In the genomic region with DNA sequence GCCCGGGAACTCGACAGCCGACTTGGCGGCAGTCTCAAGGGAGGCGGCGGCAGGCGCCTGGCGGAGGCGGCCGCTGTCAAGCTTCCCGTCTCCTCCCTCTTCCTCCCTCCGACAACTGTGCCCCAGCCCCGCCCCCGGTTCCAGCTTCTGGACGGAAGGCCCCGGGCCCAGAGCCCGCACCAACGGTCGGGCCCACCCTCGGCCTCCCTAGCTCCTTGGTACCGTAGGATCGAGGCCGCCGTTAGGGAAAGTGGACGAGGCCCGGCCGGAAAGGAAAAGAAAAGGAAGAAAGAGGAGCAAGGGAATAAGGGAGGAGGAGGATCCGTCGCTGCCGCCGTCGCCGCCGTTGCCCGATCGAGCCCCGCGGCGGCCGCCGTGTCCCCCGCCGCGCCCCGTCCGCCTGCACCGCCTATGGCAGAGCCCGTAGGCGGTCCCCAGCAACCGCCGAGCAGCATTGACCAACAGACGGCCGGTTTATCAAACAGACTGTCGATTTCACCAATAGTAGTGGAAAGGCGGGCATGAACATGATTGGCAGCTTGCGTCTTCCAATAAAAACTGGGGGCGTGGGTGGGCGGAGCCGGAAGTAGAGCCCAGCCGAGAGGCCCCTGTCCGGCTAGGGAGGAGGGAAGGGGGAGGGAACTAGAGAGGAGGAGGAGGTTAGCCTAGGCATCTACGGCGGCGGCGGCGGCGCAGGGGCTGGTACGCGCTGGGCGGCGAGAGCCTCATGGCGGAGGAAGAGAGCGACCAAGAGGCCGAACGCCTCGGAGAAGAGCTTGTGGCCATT, we compare ENCODE assay signal across 1 cellular context.
TF ChIP-seq lines count a peak whose summit lies in the region.

A gene with protein sequence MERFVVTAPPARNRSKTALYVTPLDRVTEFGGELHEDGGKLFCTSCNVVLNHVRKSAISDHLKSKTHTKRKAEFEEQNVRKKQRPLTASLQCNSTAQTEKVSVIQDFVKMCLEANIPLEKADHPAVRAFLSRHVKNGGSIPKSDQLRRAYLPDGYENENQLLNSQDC (minus strand): TSS at position 413 of the 787 bp plus-strand sequence. CDS start 3,029 bp downstream, outside the sequence.
A gene (plus strand): TSS at position 663 of the 787 bp plus-strand sequence. CDS start 65 bp downstream, at position 728.

TF ChIP-seq in HEK293, 187 proteins besides CTCF, POLR2A, EP300 and RAD21 (continued from another document and continues in another):
- TF ChIP-seq, protein P1, sequence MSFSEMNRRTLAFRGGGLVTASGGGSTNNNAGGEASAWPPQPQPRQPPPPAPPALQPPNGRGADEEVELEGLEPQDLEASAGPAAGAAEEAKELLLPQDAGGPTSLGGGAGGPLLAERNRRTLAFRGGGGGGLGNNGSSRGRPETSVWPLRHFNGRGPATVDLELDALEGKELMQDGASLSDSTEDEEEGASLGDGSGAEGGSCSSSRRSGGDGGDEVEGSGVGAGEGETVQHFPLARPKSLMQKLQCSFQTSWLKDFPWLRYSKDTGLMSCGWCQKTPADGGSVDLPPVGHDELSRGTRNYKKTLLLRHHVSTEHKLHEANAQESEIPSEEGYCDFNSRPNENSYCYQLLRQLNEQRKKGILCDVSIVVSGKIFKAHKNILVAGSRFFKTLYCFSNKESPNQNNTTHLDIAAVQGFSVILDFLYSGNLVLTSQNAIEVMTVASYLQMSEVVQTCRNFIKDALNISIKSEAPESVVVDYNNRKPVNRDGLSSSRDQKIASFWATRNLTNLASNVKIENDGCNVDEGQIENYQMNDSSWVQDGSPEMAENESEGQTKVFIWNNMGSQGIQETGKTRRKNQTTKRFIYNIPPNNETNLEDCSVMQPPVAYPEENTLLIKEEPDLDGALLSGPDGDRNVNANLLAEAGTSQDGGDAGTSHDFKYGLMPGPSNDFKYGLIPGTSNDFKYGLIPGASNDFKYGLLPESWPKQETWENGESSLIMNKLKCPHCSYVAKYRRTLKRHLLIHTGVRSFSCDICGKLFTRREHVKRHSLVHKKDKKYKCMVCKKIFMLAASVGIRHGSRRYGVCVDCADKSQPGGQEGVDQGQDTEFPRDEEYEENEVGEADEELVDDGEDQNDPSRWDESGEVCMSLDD (tag by site-specific recombination; IDR thresholded peaks at IDR 0.05) = no peak
- no peak for TF ChIP-seq ZNF350 (tag by site-specific recombination; IDR thresholded peaks at IDR 0.05)
- TF ChIP-seq HOXC10 (CRISPR knock-in tag; IDR thresholded peaks at IDR 0.05) = no peak
- TF ChIP-seq, protein P2, sequence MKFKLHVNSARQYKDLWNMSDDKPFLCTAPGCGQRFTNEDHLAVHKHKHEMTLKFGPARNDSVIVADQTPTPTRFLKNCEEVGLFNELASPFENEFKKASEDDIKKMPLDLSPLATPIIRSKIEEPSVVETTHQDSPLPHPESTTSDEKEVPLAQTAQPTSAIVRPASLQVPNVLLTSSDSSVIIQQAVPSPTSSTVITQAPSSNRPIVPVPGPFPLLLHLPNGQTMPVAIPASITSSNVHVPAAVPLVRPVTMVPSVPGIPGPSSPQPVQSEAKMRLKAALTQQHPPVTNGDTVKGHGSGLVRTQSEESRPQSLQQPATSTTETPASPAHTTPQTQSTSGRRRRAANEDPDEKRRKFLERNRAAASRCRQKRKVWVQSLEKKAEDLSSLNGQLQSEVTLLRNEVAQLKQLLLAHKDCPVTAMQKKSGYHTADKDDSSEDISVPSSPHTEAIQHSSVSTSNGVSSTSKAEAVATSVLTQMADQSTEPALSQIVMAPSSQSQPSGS (tag by site-specific recombination; IDR thresholded peaks at IDR 0.05; ENCODE audit: low read depth) = no peak
- no peak for TF ChIP-seq ZNF114 (tag by site-specific recombination; IDR thresholded peaks at IDR 0.05)
- no peak for TF ChIP-seq SCRT1 (tag by site-specific recombination; IDR thresholded peaks at IDR 0.05; ENCODE audit: borderline replicate concordance)
- TF ChIP-seq ZNF223 (tag by site-specific recombination; IDR thresholded peaks at IDR 0.05) = peak; percentile 47; the same call in 1 of the 2 replicates
- TF ChIP-seq, protein P3, sequence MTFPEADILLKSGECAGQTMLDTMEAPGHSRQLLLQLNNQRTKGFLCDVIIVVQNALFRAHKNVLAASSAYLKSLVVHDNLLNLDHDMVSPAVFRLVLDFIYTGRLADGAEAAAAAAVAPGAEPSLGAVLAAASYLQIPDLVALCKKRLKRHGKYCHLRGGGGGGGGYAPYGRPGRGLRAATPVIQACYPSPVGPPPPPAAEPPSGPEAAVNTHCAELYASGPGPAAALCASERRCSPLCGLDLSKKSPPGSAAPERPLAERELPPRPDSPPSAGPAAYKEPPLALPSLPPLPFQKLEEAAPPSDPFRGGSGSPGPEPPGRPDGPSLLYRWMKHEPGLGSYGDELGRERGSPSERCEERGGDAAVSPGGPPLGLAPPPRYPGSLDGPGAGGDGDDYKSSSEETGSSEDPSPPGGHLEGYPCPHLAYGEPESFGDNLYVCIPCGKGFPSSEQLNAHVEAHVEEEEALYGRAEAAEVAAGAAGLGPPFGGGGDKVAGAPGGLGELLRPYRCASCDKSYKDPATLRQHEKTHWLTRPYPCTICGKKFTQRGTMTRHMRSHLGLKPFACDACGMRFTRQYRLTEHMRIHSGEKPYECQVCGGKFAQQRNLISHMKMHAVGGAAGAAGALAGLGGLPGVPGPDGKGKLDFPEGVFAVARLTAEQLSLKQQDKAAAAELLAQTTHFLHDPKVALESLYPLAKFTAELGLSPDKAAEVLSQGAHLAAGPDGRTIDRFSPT (tag by site-specific recombination; IDR thresholded peaks at IDR 0.05) = peak; percentile 48; the same call in 1 of the 2 replicates
- no peak for TF ChIP-seq ZNF548 (tag by site-specific recombination; IDR thresholded peaks at IDR 0.05)
- TF ChIP-seq ZNF624 (tag by site-specific recombination; IDR thresholded peaks at IDR 0.05) = no peak
- no peak for TF ChIP-seq ZNF768 (tag by site-specific recombination; IDR thresholded peaks at IDR 0.05)
- peak; percentile 46; the same call in 1 of the 2 replicates for TF ChIP-seq OSR2 (tag by site-specific recombination; IDR thresholded peaks at IDR 0.05)
- TF ChIP-seq ZNF394 (tag by site-specific recombination; IDR thresholded peaks at IDR 0.05; ENCODE audit: borderline replicate concordance) = no peak
- TF ChIP-seq, protein P4, sequence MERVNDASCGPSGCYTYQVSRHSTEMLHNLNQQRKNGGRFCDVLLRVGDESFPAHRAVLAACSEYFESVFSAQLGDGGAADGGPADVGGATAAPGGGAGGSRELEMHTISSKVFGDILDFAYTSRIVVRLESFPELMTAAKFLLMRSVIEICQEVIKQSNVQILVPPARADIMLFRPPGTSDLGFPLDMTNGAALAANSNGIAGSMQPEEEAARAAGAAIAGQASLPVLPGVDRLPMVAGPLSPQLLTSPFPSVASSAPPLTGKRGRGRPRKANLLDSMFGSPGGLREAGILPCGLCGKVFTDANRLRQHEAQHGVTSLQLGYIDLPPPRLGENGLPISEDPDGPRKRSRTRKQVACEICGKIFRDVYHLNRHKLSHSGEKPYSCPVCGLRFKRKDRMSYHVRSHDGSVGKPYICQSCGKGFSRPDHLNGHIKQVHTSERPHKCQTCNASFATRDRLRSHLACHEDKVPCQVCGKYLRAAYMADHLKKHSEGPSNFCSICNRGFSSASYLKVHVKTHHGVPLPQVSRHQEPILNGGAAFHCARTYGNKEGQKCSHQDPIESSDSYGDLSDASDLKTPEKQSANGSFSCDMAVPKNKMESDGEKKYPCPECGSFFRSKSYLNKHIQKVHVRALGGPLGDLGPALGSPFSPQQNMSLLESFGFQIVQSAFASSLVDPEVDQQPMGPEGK (tag by site-specific recombination; IDR thresholded peaks at IDR 0.05) = peak; percentile 44; the same call in 1 of the 2 replicates
- peak; percentile 69 for TF ChIP-seq ZNF341 (tag by site-specific recombination; IDR thresholded peaks at IDR 0.05; ENCODE audit: low read depth)
- TF ChIP-seq ZNF174 (tag by site-specific recombination; IDR thresholded peaks at IDR 0.05) = no peak
- no peak for TF ChIP-seq ZNF621 (tag by site-specific recombination; IDR thresholded peaks at IDR 0.05)
- TF ChIP-seq ZNF416 (tag by site-specific recombination; IDR thresholded peaks at IDR 0.05) = no peak
- TF ChIP-seq, protein P5, sequence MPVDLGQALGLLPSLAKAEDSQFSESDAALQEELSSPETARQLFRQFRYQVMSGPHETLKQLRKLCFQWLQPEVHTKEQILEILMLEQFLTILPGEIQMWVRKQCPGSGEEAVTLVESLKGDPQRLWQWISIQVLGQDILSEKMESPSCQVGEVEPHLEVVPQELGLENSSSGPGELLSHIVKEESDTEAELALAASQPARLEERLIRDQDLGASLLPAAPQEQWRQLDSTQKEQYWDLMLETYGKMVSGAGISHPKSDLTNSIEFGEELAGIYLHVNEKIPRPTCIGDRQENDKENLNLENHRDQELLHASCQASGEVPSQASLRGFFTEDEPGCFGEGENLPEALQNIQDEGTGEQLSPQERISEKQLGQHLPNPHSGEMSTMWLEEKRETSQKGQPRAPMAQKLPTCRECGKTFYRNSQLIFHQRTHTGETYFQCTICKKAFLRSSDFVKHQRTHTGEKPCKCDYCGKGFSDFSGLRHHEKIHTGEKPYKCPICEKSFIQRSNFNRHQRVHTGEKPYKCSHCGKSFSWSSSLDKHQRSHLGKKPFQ (tag by site-specific recombination; IDR thresholded peaks at IDR 0.05) = no peak
- TF ChIP-seq BCL11B (tag by site-specific recombination; IDR thresholded peaks at IDR 0.05; ENCODE audit: low read depth) = no peak
- TF ChIP-seq HOXA7 (CRISPR knock-in tag; IDR thresholded peaks at IDR 0.05; ENCODE audit: borderline replicate concordance) = no peak
- TF ChIP-seq EGR2 (tag by site-specific recombination; IDR thresholded peaks at IDR 0.05; ENCODE audit: low read depth) = peak; percentile 79
- TF ChIP-seq, protein P6, sequence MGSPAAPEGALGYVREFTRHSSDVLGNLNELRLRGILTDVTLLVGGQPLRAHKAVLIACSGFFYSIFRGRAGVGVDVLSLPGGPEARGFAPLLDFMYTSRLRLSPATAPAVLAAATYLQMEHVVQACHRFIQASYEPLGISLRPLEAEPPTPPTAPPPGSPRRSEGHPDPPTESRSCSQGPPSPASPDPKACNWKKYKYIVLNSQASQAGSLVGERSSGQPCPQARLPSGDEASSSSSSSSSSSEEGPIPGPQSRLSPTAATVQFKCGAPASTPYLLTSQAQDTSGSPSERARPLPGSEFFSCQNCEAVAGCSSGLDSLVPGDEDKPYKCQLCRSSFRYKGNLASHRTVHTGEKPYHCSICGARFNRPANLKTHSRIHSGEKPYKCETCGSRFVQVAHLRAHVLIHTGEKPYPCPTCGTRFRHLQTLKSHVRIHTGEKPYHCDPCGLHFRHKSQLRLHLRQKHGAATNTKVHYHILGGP (tag by site-specific recombination; IDR thresholded peaks at IDR 0.05) = no peak
- no peak for TF ChIP-seq ZNF76 (tag by site-specific recombination; IDR thresholded peaks at IDR 0.05; ENCODE audit: borderline replicate concordance, low read depth)
- no peak for TF ChIP-seq ZNF211 (tag by site-specific recombination; IDR thresholded peaks at IDR 0.05; ENCODE audit: low read depth)
- TF ChIP-seq ZNF677 (tag by site-specific recombination; IDR thresholded peaks at IDR 0.05) = no peak
- TF ChIP-seq ZNF133 (tag by site-specific recombination; IDR thresholded peaks at IDR 0.05) = no peak
- TF ChIP-seq ZNF423 (tag by site-specific recombination; IDR thresholded peaks at IDR 0.05) = no peak
- no peak for TF ChIP-seq ZFP3 (tag by site-specific recombination; IDR thresholded peaks at IDR 0.05; ENCODE audit: low read depth)
- TF ChIP-seq KLF10 (tag by site-specific recombination; IDR thresholded peaks at IDR 0.05) = peak; percentile 97
- no peak for TF ChIP-seq ZNF37A (tag by site-specific recombination; IDR thresholded peaks at IDR 0.05)
- no peak for TF ChIP-seq ZNF707 (tag by site-specific recombination; IDR thresholded peaks at IDR 0.05)
- no peak for TF ChIP-seq ZNF843 (tag by site-specific recombination; IDR thresholded peaks at IDR 0.05)
- TF ChIP-seq ZNF658 (tag by site-specific recombination; IDR thresholded peaks at IDR 0.05) = no peak
- TF ChIP-seq, protein P7, sequence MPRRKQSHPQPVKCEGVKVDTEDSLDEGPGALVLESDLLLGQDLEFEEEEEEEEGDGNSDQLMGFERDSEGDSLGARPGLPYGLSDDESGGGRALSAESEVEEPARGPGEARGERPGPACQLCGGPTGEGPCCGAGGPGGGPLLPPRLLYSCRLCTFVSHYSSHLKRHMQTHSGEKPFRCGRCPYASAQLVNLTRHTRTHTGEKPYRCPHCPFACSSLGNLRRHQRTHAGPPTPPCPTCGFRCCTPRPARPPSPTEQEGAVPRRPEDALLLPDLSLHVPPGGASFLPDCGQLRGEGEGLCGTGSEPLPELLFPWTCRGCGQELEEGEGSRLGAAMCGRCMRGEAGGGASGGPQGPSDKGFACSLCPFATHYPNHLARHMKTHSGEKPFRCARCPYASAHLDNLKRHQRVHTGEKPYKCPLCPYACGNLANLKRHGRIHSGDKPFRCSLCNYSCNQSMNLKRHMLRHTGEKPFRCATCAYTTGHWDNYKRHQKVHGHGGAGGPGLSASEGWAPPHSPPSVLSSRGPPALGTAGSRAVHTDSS (tag by site-specific recombination; IDR thresholded peaks at IDR 0.05) = no peak
- peak; percentile 63; the same call in 1 of the 2 replicates for TF ChIP-seq ZNF660 (tag by site-specific recombination; IDR thresholded peaks at IDR 0.05)
- TF ChIP-seq ZFHX2 (tag by site-specific recombination; conservative IDR thresholded peaks at IDR 0.05) = peak; percentile 85
- no peak for TF ChIP-seq ZNF626 (tag by site-specific recombination; IDR thresholded peaks at IDR 0.05)
- 0 out of 2 replicates have a peak, but pooled peaks have one; percentile 20 for TF ChIP-seq KLF1 (tag by site-specific recombination; IDR thresholded peaks at IDR 0.05)
- TF ChIP-seq SCRT2 (tag by site-specific recombination; IDR thresholded peaks at IDR 0.05) = no peak
- TF ChIP-seq ZNF837 (tag by site-specific recombination; IDR thresholded peaks at IDR 0.05) = no peak
- TF ChIP-seq ZXDB (tag by site-specific recombination; IDR thresholded peaks at IDR 0.05) = peak; percentile 86
- TF ChIP-seq ZNF19 (tag by site-specific recombination; IDR thresholded peaks at IDR 0.05; ENCODE audit: low read depth) = no peak
- TF ChIP-seq ZNF239 (tag by site-specific recombination; IDR thresholded peaks at IDR 0.05) = no peak
- no peak for TF ChIP-seq ZNF830 (tag by site-specific recombination; IDR thresholded peaks at IDR 0.05; ENCODE audit: low read depth)
- TF ChIP-seq, protein P8, sequence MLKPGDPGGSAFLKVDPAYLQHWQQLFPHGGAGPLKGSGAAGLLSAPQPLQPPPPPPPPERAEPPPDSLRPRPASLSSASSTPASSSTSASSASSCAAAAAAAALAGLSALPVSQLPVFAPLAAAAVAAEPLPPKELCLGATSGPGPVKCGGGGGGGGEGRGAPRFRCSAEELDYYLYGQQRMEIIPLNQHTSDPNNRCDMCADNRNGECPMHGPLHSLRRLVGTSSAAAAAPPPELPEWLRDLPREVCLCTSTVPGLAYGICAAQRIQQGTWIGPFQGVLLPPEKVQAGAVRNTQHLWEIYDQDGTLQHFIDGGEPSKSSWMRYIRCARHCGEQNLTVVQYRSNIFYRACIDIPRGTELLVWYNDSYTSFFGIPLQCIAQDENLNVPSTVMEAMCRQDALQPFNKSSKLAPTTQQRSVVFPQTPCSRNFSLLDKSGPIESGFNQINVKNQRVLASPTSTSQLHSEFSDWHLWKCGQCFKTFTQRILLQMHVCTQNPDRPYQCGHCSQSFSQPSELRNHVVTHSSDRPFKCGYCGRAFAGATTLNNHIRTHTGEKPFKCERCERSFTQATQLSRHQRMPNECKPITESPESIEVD (tag by site-specific recombination; IDR thresholded peaks at IDR 0.05) = no peak
- no peak for TF ChIP-seq ZBTB1 (tag by site-specific recombination; IDR thresholded peaks at IDR 0.05)
- TF ChIP-seq ZNF391 (tag by site-specific recombination; IDR thresholded peaks at IDR 0.05; ENCODE audit: borderline replicate concordance, low read depth) = no peak
